Comparison of ENCODE assay signal across 7 cellular contexts in the genomic region with DNA sequence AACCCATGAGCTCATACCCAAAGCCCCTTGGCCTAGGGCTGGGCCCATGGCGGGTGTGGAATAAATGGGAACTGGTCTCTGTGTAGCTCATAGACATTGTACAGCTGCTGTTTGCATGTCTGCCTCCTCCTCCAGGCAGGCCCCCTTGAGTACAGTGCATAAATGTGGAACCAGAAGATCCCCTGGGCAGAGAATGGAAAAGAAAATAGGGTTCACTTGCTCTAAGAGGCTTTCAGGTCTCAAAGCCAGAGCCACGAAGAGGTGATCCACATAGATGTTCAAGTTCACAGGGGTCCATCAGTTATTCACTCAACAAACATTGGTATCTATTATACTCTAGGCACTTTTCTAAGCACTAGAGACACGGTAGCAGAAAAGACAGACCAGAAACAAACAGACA.
"Had no signal": no experiment of that assay in that cellular context is flagged by ENCODE, and none has a peak within 500 bp of the region (broad histone marks: within the 10 kb centered on the region; RNA-seq: fewer than 3 reads in every experiment).

No MANE protein-coding gene starts in this region.

- H3K4me2 ChIP-seq: KMS-11 had no signal

- H3K27ac ChIP-seq: HL-60, KMS-11 had no signal

- H3K36me3 Mint-ChIP-seq: IgD-negative memory B cell had no signal

- H3K27ac Mint-ChIP-seq: IgD-negative memory B cell had no signal

- H3K4me3 Mint-ChIP-seq: IgD-negative memory B cell had no signal

- H3K9ac ChIP-seq: KMS-11 had no signal

- DNase-seq: IMR-90, KBM-7, KG1 had no signal

- FAIRE-seq: HTR-8/SVneo had no signal

- H3K9me3 Mint-ChIP-seq: IgD-negative memory B cell had no signal
